1 cellular context compared by ENCODE assay signal in genomic region chr10:47023237-47024045, GRCh38.
TF ChIP-seq lines count a peak whose summit lies in the region.

No MANE protein-coding gene starts in this region.

TF ChIP-seq in SK-N-SH treated with all-trans-retinoic acid at 6 μM for 48 hours, 23 proteins besides CTCF, POLR2A, EP300 and RAD21 (continued from another document):
- TF ChIP-seq CSRNP3 (CRISPR knock-in tag; IDR thresholded peaks at IDR 0.05), result no peak
- no peak for TF ChIP-seq RARB (CRISPR knock-in tag; IDR thresholded peaks at IDR 0.05)
- no peak for TF ChIP-seq ARNTL (CRISPR knock-in tag; IDR thresholded peaks at IDR 0.05; ENCODE audit: borderline replicate concordance, low read depth)
